20 cellular contexts compared by ENCODE assay signal in the genomic region with DNA sequence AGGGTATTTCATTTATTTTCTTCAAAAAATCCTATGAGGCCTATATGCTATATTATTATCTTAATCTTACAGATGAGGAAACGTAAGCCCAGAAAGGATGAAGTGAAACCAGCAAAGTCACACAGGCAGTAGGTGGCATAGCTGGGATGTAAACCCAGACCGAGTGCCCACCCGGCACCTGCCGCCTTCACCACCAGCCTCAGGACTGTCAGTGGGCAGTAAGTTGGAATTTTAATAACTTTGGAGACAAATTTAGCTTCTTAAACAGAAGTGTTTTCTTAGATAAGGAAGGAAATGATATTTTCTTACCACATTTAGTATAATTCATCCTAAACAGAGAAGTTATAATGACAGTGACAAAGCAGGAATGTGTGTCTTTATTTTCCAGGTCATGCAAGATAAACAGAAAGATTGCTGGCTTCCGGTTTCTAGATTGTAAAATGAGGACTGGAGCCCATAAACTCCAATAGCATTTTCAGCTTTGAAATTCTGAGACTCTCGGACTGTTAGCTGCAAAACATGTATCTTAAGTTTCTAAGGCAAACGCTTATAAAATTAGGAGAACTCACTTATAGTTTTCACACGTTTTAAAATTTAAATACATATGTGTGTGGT. TPM values are rescaled to one million over a fixed set of nuclear protein-coding genes. Genes with fewer than 3 reads are reported as not detected.
"Had no signal": no experiment of that assay in that cellular context is flagged by ENCODE, and none has a peak within 500 bp of the region (broad histone marks: within the 10 kb centered on the region; RNA-seq: fewer than 3 reads in every experiment).

No MANE protein-coding gene starts in this region.

- H3K79me2 ChIP-seq: hepatocyte had no signal

- H3K27me3 ChIP-seq: colonic mucosa, hepatocyte had no signal

- H2AFZ ChIP-seq: hepatocyte had no signal

- H3K9me3 ChIP-seq: colonic mucosa, esophagus muscularis mucosa, transverse colon had no signal

- H3K4me1 ChIP-seq: colonic mucosa had no signal

- ATAC-seq: natural killer cell treated with Interleukin-12 subunit alpha and Interleukin-12 subunit beta and Interleukin-15 and Interleukin-18, amount 100 ng/mL, for 72 hours had no signal

- H3K36me3 ChIP-seq: colonic mucosa, esophagus muscularis mucosa, transverse colon had no signal

- H3K4me3 ChIP-seq: colonic mucosa, esophagus muscularis mucosa, hepatocyte, transverse colon had no signal

- DNase-seq: activated B cell treated with CpG ODN at 0.5 μM for 24 hours; activated CD4-positive, alpha-beta T cell treated with anti-CD3 and anti-CD28 coated beads, Interleukin-2, amount 10 ng/mL, durations not matched to agents 24 days and 14 days; activated gamma-delta T cell treated with Interleukin-2 at 50 U/mL for 16 hours; amniotic stem cell; caudate nucleus; colonic mucosa; effector CD4-positive, alpha-beta T cell; nucleus accumbens; small intestine; stimulated activated CD4-positive, alpha-beta T cell treated with anti-CD3 and anti-CD28 coated beads, Interleukin-4, amount 100 ng/mL, for 24 hours; stimulated activated CD8-positive, alpha-beta memory T cell treated with anti-CD3 and anti-CD28 coated beads, Interleukin-4, amount 100 ng/mL, for 48 hours; stimulated activated naive CD4-positive, alpha-beta T cell treated with Interleukin-2 at 50 U/mL for 16 hours; T1000; transverse colon had no signal

- H3K27ac ChIP-seq: colonic mucosa, esophagus muscularis mucosa, hepatocyte, transverse colon had no signal

RNA-seq across cellular contexts. Expression of a gene that starts 59.3 kb away (rescaled TPM):
- total RNA-seq: activated B cell treated with CpG ODN at 0.5 μM for 24 hours, hepatocyte, left ventricle myocardium superior, progenitor cell of endocrine pancreas, right cardiac atrium, transverse colon had no signal
